In the genomic region with DNA sequence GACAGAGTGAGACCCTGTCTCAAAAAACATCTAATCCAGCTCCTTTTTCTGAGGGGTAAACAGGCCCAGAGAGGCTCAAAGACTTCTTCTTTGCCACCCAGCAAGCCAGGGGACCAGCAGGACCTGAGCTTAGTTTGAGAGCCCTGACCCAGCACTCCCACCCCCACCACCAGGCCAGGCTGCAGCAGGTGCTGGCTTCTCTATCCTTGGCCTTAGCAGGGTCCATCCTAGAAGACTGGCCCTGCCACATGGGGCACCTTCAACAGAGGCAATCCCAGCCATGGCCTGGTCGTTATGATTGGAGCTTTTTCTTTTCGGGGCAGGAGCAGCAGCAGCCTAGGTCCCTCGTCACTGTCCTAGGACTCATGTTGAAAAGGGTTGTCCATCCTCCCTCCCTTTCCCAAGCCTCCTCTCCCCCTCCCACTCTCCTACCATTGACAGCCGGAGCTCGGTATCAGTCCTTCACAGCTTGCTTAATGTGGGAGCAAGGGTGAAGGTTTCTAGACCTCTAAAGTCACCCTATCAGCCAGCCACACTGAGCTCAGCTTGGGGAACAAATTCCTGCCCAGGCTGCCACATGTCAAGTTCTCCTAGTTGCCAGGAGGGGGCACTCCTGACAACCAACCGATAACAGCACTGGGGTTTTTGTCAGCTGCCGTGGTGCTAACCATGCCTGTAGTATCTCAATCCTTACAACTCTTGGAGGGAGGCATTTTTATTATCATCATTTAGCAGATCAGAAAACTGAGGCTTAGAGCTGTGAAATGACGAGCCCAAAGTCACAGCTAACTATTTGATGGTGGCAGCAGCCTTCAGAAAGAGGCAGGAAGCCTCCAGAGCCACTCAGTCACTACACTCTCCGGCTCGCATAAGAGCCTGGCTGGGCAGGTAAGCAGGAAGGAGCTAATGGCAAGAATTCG, we compare ENCODE assay signal across 1 cellular context.
TF ChIP-seq lines count a peak whose summit lies in the region.

No MANE protein-coding gene starts in this region.

TF ChIP-seq in neural cell, 6 proteins besides CTCF, POLR2A, EP300 and RAD21 (continued from another document):
- TF ChIP-seq, protein P1, sequence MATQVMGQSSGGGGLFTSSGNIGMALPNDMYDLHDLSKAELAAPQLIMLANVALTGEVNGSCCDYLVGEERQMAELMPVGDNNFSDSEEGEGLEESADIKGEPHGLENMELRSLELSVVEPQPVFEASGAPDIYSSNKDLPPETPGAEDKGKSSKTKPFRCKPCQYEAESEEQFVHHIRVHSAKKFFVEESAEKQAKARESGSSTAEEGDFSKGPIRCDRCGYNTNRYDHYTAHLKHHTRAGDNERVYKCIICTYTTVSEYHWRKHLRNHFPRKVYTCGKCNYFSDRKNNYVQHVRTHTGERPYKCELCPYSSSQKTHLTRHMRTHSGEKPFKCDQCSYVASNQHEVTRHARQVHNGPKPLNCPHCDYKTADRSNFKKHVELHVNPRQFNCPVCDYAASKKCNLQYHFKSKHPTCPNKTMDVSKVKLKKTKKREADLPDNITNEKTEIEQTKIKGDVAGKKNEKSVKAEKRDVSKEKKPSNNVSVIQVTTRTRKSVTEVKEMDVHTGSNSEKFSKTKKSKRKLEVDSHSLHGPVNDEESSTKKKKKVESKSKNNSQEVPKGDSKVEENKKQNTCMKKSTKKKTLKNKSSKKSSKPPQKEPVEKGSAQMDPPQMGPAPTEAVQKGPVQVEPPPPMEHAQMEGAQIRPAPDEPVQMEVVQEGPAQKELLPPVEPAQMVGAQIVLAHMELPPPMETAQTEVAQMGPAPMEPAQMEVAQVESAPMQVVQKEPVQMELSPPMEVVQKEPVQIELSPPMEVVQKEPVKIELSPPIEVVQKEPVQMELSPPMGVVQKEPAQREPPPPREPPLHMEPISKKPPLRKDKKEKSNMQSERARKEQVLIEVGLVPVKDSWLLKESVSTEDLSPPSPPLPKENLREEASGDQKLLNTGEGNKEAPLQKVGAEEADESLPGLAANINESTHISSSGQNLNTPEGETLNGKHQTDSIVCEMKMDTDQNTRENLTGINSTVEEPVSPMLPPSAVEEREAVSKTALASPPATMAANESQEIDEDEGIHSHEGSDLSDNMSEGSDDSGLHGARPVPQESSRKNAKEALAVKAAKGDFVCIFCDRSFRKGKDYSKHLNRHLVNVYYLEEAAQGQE (IDR thresholded peaks at IDR 0.05; ENCODE audit: borderline replicate concordance) = no peak
